Comparison of ENCODE assay signal across 23 cellular contexts in the genomic region with DNA sequence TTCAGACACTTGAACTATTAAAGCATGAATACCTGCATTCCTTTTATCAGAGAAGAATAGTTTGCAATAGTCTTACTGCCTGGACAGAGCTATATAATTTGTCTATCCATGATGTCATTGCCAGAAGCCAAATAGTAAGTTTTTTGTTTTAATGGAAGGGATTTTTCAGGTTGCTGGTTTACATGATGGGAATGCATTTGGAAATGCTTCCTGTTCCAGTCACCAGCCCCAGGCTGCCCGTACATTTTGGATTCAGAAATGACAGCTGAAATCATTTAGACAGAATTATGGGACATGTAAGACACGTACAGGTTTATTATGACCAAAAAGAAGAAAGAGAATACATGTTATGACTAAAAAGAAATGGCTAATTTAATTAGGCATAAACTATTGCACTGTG.
DNase-seq lines count a peak whose midpoint lies in the region; ATAC-seq and TF ChIP-seq lines count a peak whose summit lies in the region.
"Had no signal": no experiment of that assay in that cellular context is flagged by ENCODE, and none has a peak within 500 bp of the region (broad histone marks: within the 10 kb centered on the region; RNA-seq: fewer than 3 reads in every experiment).

No MANE protein-coding gene starts in this region.

- H3K4me1 Mint-ChIP-seq in chondrocyte (ENCODE audit: low read depth) = peaks cover 46% of the 10 kb centered on the region
- peaks cover 11% of the 10 kb centered on the region for H3K4me1 Mint-ChIP-seq in mesothelial cell of epicardium

- H2BK15ac ChIP-seq in IMR-90 (ENCODE audit: low read depth, low read length) = no peak overlapping the region

- H3K9me3 ChIP-seq in IMR-90 (ENCODE audit: control insufficient read depth, insufficient read depth, low read length) = no peaks in the 10 kb centered on the region
- H3K9me3 ChIP-seq: BE2C, BLaER1 had no signal

- no TSS peak for BruUV-seq in IMR-90 (replicated peaks; lab: Mats Ljungman, UMichigan)

- H2AFZ ChIP-seq in IMR-90 (replicated peaks; ENCODE audit: low read length, poor library complexity) = no peak overlapping the region

- H3K27me3 ChIP-seq in IMR-90 (ENCODE audit: control insufficient read depth, insufficient read depth, low read length) = no peaks in the 10 kb centered on the region
- H3K27me3 ChIP-seq: BE2C, BLaER1 had no signal

- 93% methylated on average over 2 of the region's 2 CpGs; no CpG with 5 or more reads in 1 of the 2 experiments for WGBS in IMR-90 (ENCODE audit: extremely low coverage in 2 of 2, insufficient read length in 1 of 2), 2 experiments

- no peak overlapping the region for H2BK120ac ChIP-seq in IMR-90 (ENCODE audit: low read depth, low read length)

- H3K4me2 ChIP-seq in IMR-90 (ENCODE audit: low read depth, low read length) = no peak overlapping the region
- H3K4me2 ChIP-seq: BLaER1 had no signal

- ATAC-seq in IMR-90 (ENCODE audit: low read depth) (peak; percentile 35), HG02623 (IDR thresholded peaks at IDR 0.05; ENCODE audit: unreplicated experiment) (no peak), HG03571 (IDR thresholded peaks at IDR 0.05; ENCODE audit: unreplicated experiment) (no peak)
- ATAC-seq: CD8-positive, alpha-beta T cell had no signal

- no peak overlapping the region for H4K8ac ChIP-seq in IMR-90 (ENCODE audit: low read depth in 2 of 2, low read length in 2 of 2)

- no peak overlapping the region for H2AK5ac ChIP-seq in IMR-90 (ENCODE audit: low read depth, low read length)

- dilution Hi-C loops in IMR-90 (cut with HindIII; ENCODE audit: low sequenced_read_pairs, unreplicated experiment) = no loop called here

- H3K27me3 Mint-ChIP-seq in chondrocyte (ENCODE audit: low read depth) (no peaks in the 10 kb centered on the region), mesothelial cell of epicardium (ENCODE audit: low read depth) (no peaks in the 10 kb centered on the region)
- H3K27me3 Mint-ChIP-seq: CD4-positive, alpha-beta T cell had no signal

- POLR2A ChIA-PET in IMR-90 (lab: Charles Lee; ENCODE audit: unreplicated experiment) = no interaction called here

- no peak for TF ChIP-seq POLR2A in IMR-90 (IDR thresholded peaks at IDR 0.05; ENCODE audit: low read depth, low read length)

- H3K4me3 ChIP-seq in IMR-90 (ENCODE audit: insufficient read depth, low read depth, low read length) = no peak overlapping the region
- H3K4me3 ChIP-seq: BLaER1 had no signal

- no peak overlapping the region for H4K91ac ChIP-seq in IMR-90 (ENCODE audit: insufficient read depth, low read depth, low read length)

- in situ Hi-C loops in IMR-90 (cut with MboI; ENCODE audit: low sequenced_read_pairs) = no loop called here

- H3K79me1 ChIP-seq in IMR-90 (ENCODE audit: low read depth in 1 of 2, low read length in 2 of 2) = peaks cover 0 to 8% of the 10 kb centered on the region in 2 experiments; a peak in 1 of 4 replicates

- H3K9ac ChIP-seq in IMR-90 (ENCODE audit: low read depth, low read length) = no peak overlapping the region
- H3K9ac ChIP-seq: BLaER1 had no signal

- H3K36me3 ChIP-seq in IMR-90 (ENCODE audit: control insufficient read depth, insufficient read depth, low read length) = no peaks in the 10 kb centered on the region
- H3K36me3 ChIP-seq: BE2C, BLaER1 had no signal

- TF ChIP-seq CTCF in IMR-90 (conservative IDR thresholded peaks at IDR 0.05; ENCODE audit: low read depth, low read length) (no peak), chondrocyte (IDR thresholded peaks at IDR 0.05) (no peak), mesothelial cell of epicardium (IDR thresholded peaks at IDR 0.05; ENCODE audit: unreplicated experiment) (no peak)

- no peak overlapping the region for H3K56ac ChIP-seq in IMR-90 (ENCODE audit: extremely low read depth, insufficient read depth, low read length)

- H3K36me3 Mint-ChIP-seq in chondrocyte (ENCODE audit: low read depth) = no peaks in the 10 kb centered on the region
- H3K36me3 Mint-ChIP-seq in mesothelial cell of epicardium = no peaks in the 10 kb centered on the region
- H3K36me3 Mint-ChIP-seq: CD8-positive, alpha-beta T cell had no signal

- H3K4ac ChIP-seq in IMR-90 (ENCODE audit: low read depth, low read length) = no peak overlapping the region

- H3K4me3 Mint-ChIP-seq in chondrocyte (ENCODE audit: unreplicated experiment) (no peak overlapping the region), mesothelial cell of epicardium (no peak overlapping the region)
- H3K4me3 Mint-ChIP-seq: CD4-positive, alpha-beta T cell; CD8-positive, alpha-beta T cell had no signal

- CTCF ChIA-PET in IMR-90 (lab: Yijun Ruan, JAX) = no interaction called here

- no peak overlapping the region for H3K14ac ChIP-seq in IMR-90 (replicated peaks; ENCODE audit: low read depth, low read length)

- H4K20me1 ChIP-seq in IMR-90 (ENCODE audit: insufficient read depth, low read length) = no peaks in the 10 kb centered on the region
- H4K20me1 ChIP-seq: BLaER1 had no signal

- DNase-seq in COLO829 (ENCODE audit: low spot score) = peak; percentile 15
- DNase-seq in IMR-90 = no peak
- DNase-seq in chondrocyte (ENCODE audit: low spot score) = no peak
- DNase-seq in mesothelial cell of epicardium (ENCODE audit: low spot score in 2 of 2, unreplicated experiment in 2 of 2) = no peak
- no peak for DNase-seq in GM03348 (ENCODE audit: low spot score)
- DNase-seq in C1 segment of cervical spinal cord (lab: John Stamatoyannopoulos, UW) = no peak
- DNase-seq: 8988T; ACHN; BE2C; CD4-positive, alpha-beta T cell; CD8-positive, alpha-beta T cell; COR-L47; DMS 273 treated with DMSO at 0.1 percent for 48 hours; DMS153; DMS53; DMS79; DND-41; EL; GDM1 had no signal

- no peak overlapping the region for H2BK5ac ChIP-seq in IMR-90 (ENCODE audit: low read depth, low read length, poor library complexity, severe bottlenecking)

- H3K4me1 ChIP-seq in IMR-90 (ENCODE audit: control insufficient read depth, insufficient read depth, low read length) = no peaks in the 10 kb centered on the region
- H3K4me1 ChIP-seq: BE2C, BLaER1 had no signal

- intact Hi-C loops in IMR-90 (cut with micrococcal nuclease) = no loop called here

- H2BK20ac ChIP-seq in IMR-90 (ENCODE audit: low read depth, low read length) = no peak overlapping the region

- H2AK9ac ChIP-seq in IMR-90 (replicated peaks; ENCODE audit: low read depth, low read length, poor library complexity) = no peak overlapping the region

- H3K18ac ChIP-seq in IMR-90 (ENCODE audit: low read depth, low read length) = no peak overlapping the region

- H3K9me1 ChIP-seq in IMR-90 (ENCODE audit: insufficient read depth, low read length) = peaks cover 4% of the 10 kb centered on the region; the same call in 1 of the 2 replicates

- H3K27ac Mint-ChIP-seq in chondrocyte (ENCODE audit: unreplicated experiment) = peak overlapping the region; percentile 5
- H3K27ac Mint-ChIP-seq in mesothelial cell of epicardium = peak overlapping the region; percentile 66
- H3K27ac Mint-ChIP-seq: CD4-positive, alpha-beta T cell; CD8-positive, alpha-beta T cell had no signal

- no peak overlapping the region for H3K23ac ChIP-seq in IMR-90 (ENCODE audit: low read depth, low read length)

- no peak for TF ChIP-seq RAD21 in IMR-90 (IDR thresholded peaks at IDR 0.05; ENCODE audit: low read length)

- no peak overlapping the region for H3K27ac ChIP-seq in IMR-90 (ENCODE audit: insufficient read depth, low read length)
- H3K27ac ChIP-seq: BLaER1, C4-2B had no signal

- H3K9me3 Mint-ChIP-seq in chondrocyte (ENCODE audit: low read depth) (peaks cover 4% of the 10 kb centered on the region), mesothelial cell of epicardium (peaks cover 4% of the 10 kb centered on the region)

- H4K5ac ChIP-seq in IMR-90 (ENCODE audit: low read depth, low read length) = no peak overlapping the region

TF ChIP-seq in IMR-90, 13 proteins besides CTCF, POLR2A, EP300 and RAD21:
- TF ChIP-seq BHLHE40 (IDR thresholded peaks at IDR 0.05; ENCODE audit: low read depth, low read length) = no peak
- TF ChIP-seq FOS (IDR thresholded peaks at IDR 0.05; ENCODE audit: low read depth, low read length) = no peak
- no peak for TF ChIP-seq MAFK (IDR thresholded peaks at IDR 0.05; ENCODE audit: low read depth, low read length)
- TF ChIP-seq RCOR1 (IDR thresholded peaks at IDR 0.05; ENCODE audit: insufficient replicate concordance, low read length) = no peak
- no peak for TF ChIP-seq SMC3 (IDR thresholded peaks at IDR 0.05; ENCODE audit: low read depth, low read length)
- TF ChIP-seq, protein P1, sequence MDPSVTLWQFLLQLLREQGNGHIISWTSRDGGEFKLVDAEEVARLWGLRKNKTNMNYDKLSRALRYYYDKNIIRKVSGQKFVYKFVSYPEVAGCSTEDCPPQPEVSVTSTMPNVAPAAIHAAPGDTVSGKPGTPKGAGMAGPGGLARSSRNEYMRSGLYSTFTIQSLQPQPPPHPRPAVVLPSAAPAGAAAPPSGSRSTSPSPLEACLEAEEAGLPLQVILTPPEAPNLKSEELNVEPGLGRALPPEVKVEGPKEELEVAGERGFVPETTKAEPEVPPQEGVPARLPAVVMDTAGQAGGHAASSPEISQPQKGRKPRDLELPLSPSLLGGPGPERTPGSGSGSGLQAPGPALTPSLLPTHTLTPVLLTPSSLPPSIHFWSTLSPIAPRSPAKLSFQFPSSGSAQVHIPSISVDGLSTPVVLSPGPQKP (IDR thresholded peaks at IDR 0.05; ENCODE audit: borderline replicate concordance, low read depth, low read length) = no peak
- no peak for TF ChIP-seq RFX5 (IDR thresholded peaks at IDR 0.05; ENCODE audit: low read depth, low read length)
- no peak for TF ChIP-seq MAZ (IDR thresholded peaks at IDR 0.05; ENCODE audit: borderline replicate concordance, low read depth, low read length)
- no peak for TF ChIP-seq MXI1 (IDR thresholded peaks at IDR 0.05; ENCODE audit: borderline replicate concordance, low read depth, low read length)
- TF ChIP-seq, protein P2, sequence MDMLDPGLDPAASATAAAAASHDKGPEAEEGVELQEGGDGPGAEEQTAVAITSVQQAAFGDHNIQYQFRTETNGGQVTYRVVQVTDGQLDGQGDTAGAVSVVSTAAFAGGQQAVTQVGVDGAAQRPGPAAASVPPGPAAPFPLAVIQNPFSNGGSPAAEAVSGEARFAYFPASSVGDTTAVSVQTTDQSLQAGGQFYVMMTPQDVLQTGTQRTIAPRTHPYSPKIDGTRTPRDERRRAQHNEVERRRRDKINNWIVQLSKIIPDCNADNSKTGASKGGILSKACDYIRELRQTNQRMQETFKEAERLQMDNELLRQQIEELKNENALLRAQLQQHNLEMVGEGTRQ (IDR thresholded peaks at IDR 0.05; ENCODE audit: low read depth, low read length) = no peak
- TF ChIP-seq CEBPB (IDR thresholded peaks at IDR 0.05; ENCODE audit: low read depth, low read length) = no peak
- TF ChIP-seq NFE2L2 (IDR thresholded peaks at IDR 0.05; ENCODE audit: low read depth, low read length) = no peak
- TF ChIP-seq CHD1 (IDR thresholded peaks at IDR 0.05; ENCODE audit: low read depth, low read length) = no peak
